8 cellular contexts compared by ENCODE assay signal in genomic region chr5:86951761-86952160, GRCh38.
"Had no signal": no experiment of that assay in that cellular context is flagged by ENCODE, and none has a peak within 500 bp of the region (broad histone marks: within the 10 kb centered on the region; RNA-seq: fewer than 3 reads in every experiment).

No MANE protein-coding gene starts in this region.

- FAIRE-seq: HTR-8/SVneo, K562 had no signal

- H3K9me3 ChIP-seq: HAP-1 had no signal

- ATAC-seq: K562 had no signal

- H3K36me3 ChIP-seq: HAP-1 had no signal

- DNase-seq: GOT3, H7, IMR-90, Kasumi-1, KG1 had no signal

- H3K4me1 ChIP-seq: HAP-1 had no signal

- H3K4me3 ChIP-seq: HAP-1, K562 had no signal
